ENCODE assay signal across 14 cellular contexts in the genomic region with DNA sequence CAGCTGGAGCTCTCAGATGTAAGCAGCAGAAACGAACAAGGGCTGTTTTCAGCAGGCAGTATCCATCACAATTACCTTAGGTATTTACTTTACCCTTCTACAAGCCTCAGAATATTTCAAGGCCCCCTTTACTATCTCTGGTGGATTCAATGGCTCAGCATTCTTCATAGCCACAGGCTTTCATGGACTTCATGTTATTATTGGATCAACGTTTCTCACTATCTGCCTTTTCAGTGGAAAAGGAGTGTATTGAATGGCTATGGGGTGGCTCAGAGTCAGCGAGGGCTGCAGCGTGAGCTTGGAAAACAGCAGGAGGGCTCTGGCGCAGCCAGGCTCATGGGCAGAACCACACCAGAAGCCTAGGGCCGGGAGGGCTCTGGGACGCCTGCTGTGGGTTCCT. TPM values are rescaled to one million over a fixed set of nuclear protein-coding genes. Genes with fewer than 3 reads are reported as not detected.
A peak's percentile ranks its signal among the peaks of the same experiment; 100 is the strongest.
DNase-seq lines count a peak whose midpoint lies in the region; ATAC-seq, FAIRE-seq and TF ChIP-seq lines count a peak whose summit lies in the region.
"Had no signal": no experiment of that assay in that cellular context is flagged by ENCODE, and none has a peak within 500 bp of the region (broad histone marks: within the 10 kb centered on the region; RNA-seq: fewer than 3 reads in every experiment).

No MANE protein-coding gene starts in this region.

- H4K20me1 ChIP-seq in GM23338 (replicated peaks; ENCODE audit: insufficient read depth): no peaks in the 10 kb centered on the region

- peak overlapping the region; percentile 52 for H3K56ac ChIP-seq in mesendoderm (ENCODE audit: low read length)

- TF ChIP-seq POLR2A in GM12891 (IDR thresholded peaks at IDR 0.05; ENCODE audit: low read depth, low read length): no peak

- H3K4me2 ChIP-seq in GM23338 (no peak overlapping the region), mesendoderm (ENCODE audit: low read length) (no peak overlapping the region)
- H3K4me2 ChIP-seq: PC-9 had no signal

- H3K4me1 Mint-ChIP-seq in GM23338: peaks cover 57% of the 10 kb centered on the region
- H3K4me1 Mint-ChIP-seq in activated naive CD8-positive, alpha-beta T cell treated with anti-CD3 and anti-CD28 coated beads, Interleukin-2, amount 50 U/mL, for 24 hours: peaks cover 54% of the 10 kb centered on the region

- no peaks in the 10 kb centered on the region for H3K79me2 ChIP-seq in GM23338 (replicated peaks; ENCODE audit: insufficient read depth)
- no peaks in the 10 kb centered on the region for H3K79me2 ChIP-seq in mesendoderm (ENCODE audit: control insufficient read depth, insufficient read depth, low read length)

- WGBS in mesendoderm (ENCODE audit: extremely low coverage, insufficient coverage, low lambda C conversion rate): no CpG with 5 or more reads among the region's 7 CpGs
- WGBS in pancreas, 2 donors: 74 to 90% methylated on average over 7 of the region's 7 CpGs

- no peak for FAIRE-seq in pancreas (lab: Jason Lieb, UNC)
- FAIRE-seq in GM12891 (lab: Jason Lieb, UNC): no peak
- FAIRE-seq: HTR-8/SVneo, K562 had no signal

- no peak overlapping the region for H2BK120ac ChIP-seq in mesendoderm (ENCODE audit: low read depth, low read length)

- H3K27me3 ChIP-seq in GM23338 (ENCODE audit: insufficient read depth): no peaks in the 10 kb centered on the region
- no peaks in the 10 kb centered on the region for H3K27me3 ChIP-seq in mesendoderm (ENCODE audit: insufficient read depth, low read length, poor library complexity)
- no peaks in the 10 kb centered on the region for H3K27me3 ChIP-seq in pancreas

- peak overlapping the region; percentile 80; the same call in 1 of the 2 replicates for H2AFZ ChIP-seq in GM23338
- H2AFZ ChIP-seq: PC-9 had no signal

- H3K18ac ChIP-seq in mesendoderm (ENCODE audit: low read length): no peak overlapping the region

- ATAC-seq in GM23338: no peak
- no peak for ATAC-seq in activated naive CD8-positive, alpha-beta T cell treated with anti-CD3 and anti-CD28 coated beads, Interleukin-2, amount 50 U/mL, for 24 hours
- no peak for ATAC-seq in pancreas
- ATAC-seq: K562 had no signal

- peak overlapping the region; percentile 41 for H2AK5ac ChIP-seq in mesendoderm (ENCODE audit: low read length)

- H3K27me3 Mint-ChIP-seq in GM23338 (ENCODE audit: insufficient read depth, low read depth, poor library complexity): peaks cover 20% of the 10 kb centered on the region
- no peaks in the 10 kb centered on the region for H3K27me3 Mint-ChIP-seq in activated naive CD8-positive, alpha-beta T cell treated with anti-CD3 and anti-CD28 coated beads, Interleukin-2, amount 50 U/mL, for 24 hours

- no peak overlapping the region for H4K8ac ChIP-seq in mesendoderm (ENCODE audit: low read depth, low read length)

- TF ChIP-seq CTCF in GM23338 (conservative IDR thresholded peaks at IDR 0.05; ENCODE audit: low read depth in 2 of 2) (no peak), pancreas (IDR thresholded peaks at IDR 0.05) (no peak)

- no peak overlapping the region for H3K4ac ChIP-seq in mesendoderm (ENCODE audit: low read depth, low read length)

- DNase-seq in GM23338 (ENCODE audit: low spot score) (no peak), mesendoderm (no peak), NCI-H2029 treated with DMSO at 0.1 percent for 48 hours (lab: John Stamatoyannopoulos, UW) (no peak), pancreas (no peak), GM12891 (ENCODE audit: insufficient read length, low spot score) (no peak)
- DNase-seq in activated naive CD8-positive, alpha-beta T cell treated with anti-CD3 and anti-CD28 coated beads, Interleukin-2, amount 50 U/mL, for 24 hours: no peak
- DNase-seq: DMS 273 treated with DMSO at 0.1 percent for 48 hours, NCI-H146, PC-9 had no signal

- peaks cover 30% of the 10 kb centered on the region for H3K4me1 ChIP-seq in GM23338 (ENCODE audit: insufficient read depth)
- H3K4me1 ChIP-seq in mesendoderm (ENCODE audit: control insufficient read depth, low read depth, low read length): peaks cover 22% of the 10 kb centered on the region
- H3K4me1 ChIP-seq in pancreas: no peaks in the 10 kb centered on the region

- H4K5ac ChIP-seq in mesendoderm (ENCODE audit: low read length): no peak overlapping the region

- H3K9ac ChIP-seq in mesendoderm (ENCODE audit: low read length): no peak overlapping the region

- H3K36me3 ChIP-seq in GM23338 (ENCODE audit: insufficient read depth) (no peaks in the 10 kb centered on the region), mesendoderm (ENCODE audit: control insufficient read depth, insufficient read depth, low read length) (no peaks in the 10 kb centered on the region), pancreas (no peaks in the 10 kb centered on the region)

- H2BK5ac ChIP-seq in mesendoderm (ENCODE audit: low read length): no peak overlapping the region

- H3K79me1 ChIP-seq in mesendoderm (ENCODE audit: low read length): no peaks in the 10 kb centered on the region

- H3K9me2 ChIP-seq in GM23338 (ENCODE audit: insufficient read depth): peaks cover 19% of the 10 kb centered on the region

- intact Hi-C loops in pancreas (cut with DNase I): no loop called here

- no peaks in the 10 kb centered on the region for H3K9me3 ChIP-seq in pancreas

- no peak overlapping the region for H3K4me3 ChIP-seq in GM23338
- H3K4me3 ChIP-seq in mesendoderm (ENCODE audit: low read length): no peak overlapping the region
- no peak overlapping the region for H3K4me3 ChIP-seq in pancreas
- H3K4me3 ChIP-seq: K562, PC-9 had no signal

- no peak overlapping the region for H3K4me3 Mint-ChIP-seq in GM23338
- H3K4me3 Mint-ChIP-seq in activated naive CD8-positive, alpha-beta T cell treated with anti-CD3 and anti-CD28 coated beads, Interleukin-2, amount 50 U/mL, for 24 hours: no peak overlapping the region
- H3K4me3 Mint-ChIP-seq: B cell had no signal

- H3K9me3 Mint-ChIP-seq in GM23338: no peaks in the 10 kb centered on the region; the same call in 2 of the 3 replicates
- H3K9me3 Mint-ChIP-seq in activated naive CD8-positive, alpha-beta T cell treated with anti-CD3 and anti-CD28 coated beads, Interleukin-2, amount 50 U/mL, for 24 hours: no peaks in the 10 kb centered on the region

- no peak overlapping the region for H3K27ac Mint-ChIP-seq in GM23338
- peak overlapping the region; percentile 35 for H3K27ac Mint-ChIP-seq in activated naive CD8-positive, alpha-beta T cell treated with anti-CD3 and anti-CD28 coated beads, Interleukin-2, amount 50 U/mL, for 24 hours
- H3K27ac Mint-ChIP-seq: B cell had no signal

- H3F3A ChIP-seq in GM23338 (replicated peaks; ENCODE audit: low read depth): no peaks in the 10 kb centered on the region; the same call in 1 of the 2 replicates

- no peak overlapping the region for H2BK15ac ChIP-seq in mesendoderm (replicated peaks; ENCODE audit: low read depth)

- no peak overlapping the region for H3K23ac ChIP-seq in mesendoderm (ENCODE audit: low read length)

- no peak overlapping the region for H3K27ac ChIP-seq in GM23338 (ENCODE audit: low read depth)
- peak overlapping the region; percentile 65 for H3K27ac ChIP-seq in mesendoderm (ENCODE audit: low read depth, low read length)
- peak overlapping the region; percentile 70 for H3K27ac ChIP-seq in temporal lobe (ENCODE audit: low read depth, low read length)
- no peak overlapping the region for H3K27ac ChIP-seq in pancreas
- H3K27ac ChIP-seq: PC-9 had no signal

- H3K36me3 Mint-ChIP-seq in GM23338 (ENCODE audit: low read depth): no peaks in the 10 kb centered on the region
- H3K36me3 Mint-ChIP-seq in activated naive CD8-positive, alpha-beta T cell treated with anti-CD3 and anti-CD28 coated beads, Interleukin-2, amount 50 U/mL, for 24 hours (ENCODE audit: low read depth): no peaks in the 10 kb centered on the region

TF ChIP-seq in GM23338, 12 proteins besides CTCF, POLR2A, EP300 and RAD21 (continues in another document):
- TF ChIP-seq EZH2 (IDR thresholded peaks at IDR 0.05; ENCODE audit: low read depth, unreplicated experiment): no peak
- TF ChIP-seq, protein P1, sequence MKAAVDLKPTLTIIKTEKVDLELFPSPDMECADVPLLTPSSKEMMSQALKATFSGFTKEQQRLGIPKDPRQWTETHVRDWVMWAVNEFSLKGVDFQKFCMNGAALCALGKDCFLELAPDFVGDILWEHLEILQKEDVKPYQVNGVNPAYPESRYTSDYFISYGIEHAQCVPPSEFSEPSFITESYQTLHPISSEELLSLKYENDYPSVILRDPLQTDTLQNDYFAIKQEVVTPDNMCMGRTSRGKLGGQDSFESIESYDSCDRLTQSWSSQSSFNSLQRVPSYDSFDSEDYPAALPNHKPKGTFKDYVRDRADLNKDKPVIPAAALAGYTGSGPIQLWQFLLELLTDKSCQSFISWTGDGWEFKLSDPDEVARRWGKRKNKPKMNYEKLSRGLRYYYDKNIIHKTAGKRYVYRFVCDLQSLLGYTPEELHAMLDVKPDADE (IDR thresholded peaks at IDR 0.05): no peak

TF ChIP-seq in GM12891, 5 proteins besides CTCF, POLR2A, EP300 and RAD21:
- no peak for TF ChIP-seq PAX5 (IDR thresholded peaks at IDR 0.05; ENCODE audit: insufficient read depth, low read length, severe bottlenecking)

RNA-seq across cellular contexts. Expression of a gene that starts 16.6 kb away (rescaled TPM):
- not detected in 2 replicates for total RNA-seq in GM23338 (2014; rRNA removed; shearing (Covaris generic))
- polyA plus RNA-seq in GM23338 (2016; fragmentation: Nextera tagmentation; extraction: Ambion mirVana): not detected in 2 replicates
- polyA plus RNA-seq in mesendoderm (2013, experiment 1 of 2): 5.7 TPM
- polyA plus RNA-seq in mesendoderm (2013, experiment 2 of 2): 5.2 TPM
- not detected for total RNA-seq in temporal lobe
- under 1 TPM in 2 of 6 donors, not detected in 4; 0.12 to 0.14 TPM for total RNA-seq in pancreas
- under 1 TPM in 1 of 2 donors, not detected in 1; 0.14 TPM for polyA plus RNA-seq in pancreas
- polyA plus RNA-seq in GM12891 (2012; ENCODE audit: low read depth, missing spikeins): not detected
- total RNA-seq: Daoy, K562, PC-9 had no signal
- polyA plus RNA-seq: K562 had no signal

Comparison
In these comparisons a context has a peak if more than half of its experiments do, and no peak if none do; other contexts are left out.
1. H3K27ac ChIP-seq: peak in mesendoderm (single experiment) and temporal lobe (single experiment); none in GM23338 (single experiment) and pancreas (0 of 4).